In the genomic region with DNA sequence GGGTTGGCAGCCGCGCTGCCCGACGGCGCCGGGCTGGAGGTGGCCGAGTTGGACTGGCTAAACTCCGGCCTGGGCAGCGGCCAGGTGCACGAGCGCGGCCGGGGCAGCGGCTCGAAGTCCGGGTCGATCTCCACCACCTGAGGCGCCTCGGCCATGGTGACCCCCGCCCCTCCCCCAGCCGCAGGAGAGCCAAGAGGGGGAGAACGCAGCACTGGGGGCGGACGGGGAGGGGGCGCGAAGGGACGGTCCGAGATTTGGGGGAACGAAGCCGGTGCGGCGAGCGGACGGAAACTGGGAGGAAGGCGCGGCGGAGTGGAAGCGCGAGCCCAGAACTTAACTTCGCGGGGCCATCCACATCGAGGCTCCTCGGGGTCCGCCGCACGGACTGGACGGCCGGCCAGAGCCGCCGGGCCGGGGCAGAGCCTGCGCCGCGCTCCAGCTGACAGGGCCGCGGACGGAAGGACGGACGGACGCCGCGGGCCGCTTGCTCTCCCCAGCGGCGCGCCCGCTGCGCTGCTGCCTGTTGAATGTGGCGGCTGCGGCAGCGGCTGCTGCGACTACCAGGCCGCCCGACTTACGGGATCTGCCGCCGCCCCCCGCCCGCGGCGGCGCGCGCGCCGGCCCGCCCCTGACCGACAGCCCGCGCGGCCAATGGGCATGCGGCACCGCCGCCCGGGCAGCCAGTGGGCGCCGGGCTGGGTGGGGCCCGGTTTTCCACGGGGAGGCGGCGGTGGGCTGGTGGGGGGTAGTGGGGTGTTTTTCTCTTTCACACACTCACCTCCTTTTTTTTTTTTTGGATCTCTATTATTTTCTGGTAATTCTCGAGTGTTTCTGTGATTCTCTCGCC, we compare ENCODE assay signal across 8 cellular contexts. TPM values are rescaled to one million over a fixed set of nuclear protein-coding genes. Genes with fewer than 3 reads are reported as not detected.
DNase-seq lines count a peak whose midpoint lies in the region; ATAC-seq and TF ChIP-seq lines count a peak whose summit lies in the region.

A gene (minus strand): TSS at position 584 of the 847 bp plus-strand sequence. CDS start 429 bp downstream, at position 155.

- H4K20me1 ChIP-seq in DOHH2 (ENCODE audit: control insufficient read depth, insufficient read depth, low read depth, low read length), result peaks cover 11% of the 10 kb centered on the region

- no peaks in the 10 kb centered on the region for H3K27me3 ChIP-seq in DOHH2 (ENCODE audit: control insufficient read depth, low read length)
- H3K27me3 ChIP-seq in SJSA1 (replicated peaks), result no peaks in the 10 kb centered on the region
- peaks cover 0 to 25% (median 6%) of the 10 kb centered on the region in 3 experiments for H3K27me3 ChIP-seq in neuronal stem cell (ENCODE audit: control insufficient read depth in 3 of 3, insufficient read depth in 3 of 3, low read depth in 1 of 3, low read length in 3 of 3)
- no peaks in the 10 kb centered on the region for H3K27me3 ChIP-seq in subcutaneous abdominal adipose tissue (ENCODE audit: control insufficient read depth in 5 of 5, insufficient read depth in 4 of 5, low read length in 5 of 5)

- peak; percentile 49 for ATAC-seq in GM21576 (IDR thresholded peaks at IDR 0.05; ENCODE audit: unreplicated experiment)

- peak; percentile 66 for DNase-seq in Jurkat, Clone E6-1 (ENCODE audit: low read depth, low spot score)
- DNase-seq in SJSA1 (ENCODE audit: low read depth in 1 of 2, low spot score in 2 of 2), result peak; percentile 69 to 77
- DNase-seq in activated naive CD4-positive, alpha-beta T cell (lab: John Stamatoyannopoulos, UW), result peak; percentile 65 to 93 (median 76)
- DNase-seq in foreskin melanocyte, result peak; percentile 75
- peak; percentile 79 for DNase-seq in neuronal stem cell (ENCODE audit: low spot score)

- peaks cover 4% of the 10 kb centered on the region for H3K79me1 ChIP-seq in neuronal stem cell (ENCODE audit: low read depth, low read length)

- H3K27ac ChIP-seq in DOHH2 (ENCODE audit: low read depth, low read length) (peak within 1 kb of the TSS; percentile 85), SJSA1 (peak within 1 kb of the TSS; percentile 52), neuronal stem cell (replicated peaks; ENCODE audit: low read length) (no peak within 1 kb of the TSS), subcutaneous abdominal adipose tissue (ENCODE audit: low read depth, low read length) (peak within 1 kb of the TSS; percentile 96)

- H3K36me3 ChIP-seq in DOHH2 (ENCODE audit: control insufficient read depth, low read length) (peaks cover 45% of the 10 kb centered on the region), SJSA1 (peaks cover 8% of the 10 kb centered on the region), neuronal stem cell (replicated peaks in 1 of 2; ENCODE audit: control insufficient read depth in 2 of 2, insufficient read depth in 2 of 2, low read length in 2 of 2) (no peaks in the 10 kb centered on the region), subcutaneous abdominal adipose tissue (ENCODE audit: control insufficient read depth in 5 of 5, insufficient read depth in 5 of 5, low read length in 5 of 5) (no peaks in the 10 kb centered on the region)

- no peak for TF ChIP-seq CTCF in DOHH2 (IDR thresholded peaks at IDR 0.05; ENCODE audit: low read depth, low read length, poor library complexity, severe bottlenecking)

- peak within 1 kb of the TSS; percentile 97 for H3K4me2 ChIP-seq in DOHH2 (ENCODE audit: low read length)
- H3K4me2 ChIP-seq in neuronal stem cell (ENCODE audit: insufficient read depth, low read length, poor library complexity, severe bottlenecking), result peak within 1 kb of the TSS; percentile 97

- H2BK120ac ChIP-seq in neuronal stem cell (ENCODE audit: low read depth, low read length), result no peak within 1 kb of the TSS

- no peaks in the 10 kb centered on the region for H3K9me2 ChIP-seq in DOHH2 (replicated peaks; ENCODE audit: control insufficient read depth, low read length)

- H3K23ac ChIP-seq in neuronal stem cell (ENCODE audit: low read depth, low read length, poor library complexity), result peak within 1 kb of the TSS; percentile 89

- peaks cover 13% of the 10 kb centered on the region; the same call in 1 of the 2 replicates for H3F3A ChIP-seq in DOHH2 (ENCODE audit: control insufficient read depth, insufficient read depth)

- H3K4me1 ChIP-seq in DOHH2 (ENCODE audit: control insufficient read depth, low read length), result peaks cover 53% of the 10 kb centered on the region
- H3K4me1 ChIP-seq in SJSA1 (replicated peaks), result peaks cover 23% of the 10 kb centered on the region
- H3K4me1 ChIP-seq in neuronal stem cell (ENCODE audit: control insufficient read depth in 2 of 2, insufficient read depth in 1 of 2, low read depth in 1 of 2, low read length in 2 of 2), result peaks cover 4 to 20% of the 10 kb centered on the region in 2 donors
- H3K4me1 ChIP-seq in subcutaneous abdominal adipose tissue (ENCODE audit: control insufficient read depth in 5 of 5, insufficient read depth in 5 of 5, low read length in 5 of 5), result peaks cover 2 to 43% (median 34%) of the 10 kb centered on the region in 5 donors

- H2AK5ac ChIP-seq in neuronal stem cell (ENCODE audit: low read depth, low read length), result peak within 1 kb of the TSS; percentile 86

- H4K91ac ChIP-seq in neuronal stem cell (ENCODE audit: low read depth, low read length, poor library complexity), result no peak within 1 kb of the TSS

- peak within 1 kb of the TSS; percentile 58 for H2BK12ac ChIP-seq in neuronal stem cell (ENCODE audit: low read length)

- peak within 1 kb of the TSS; percentile 37 for H3K4ac ChIP-seq in neuronal stem cell (ENCODE audit: low read length)

- peak within 1 kb of the TSS; percentile 98 for H3K14ac ChIP-seq in neuronal stem cell (ENCODE audit: low read length)

- H3K4me3 ChIP-seq in DOHH2 (ENCODE audit: low read length) (peak within 1 kb of the TSS; percentile 91), SJSA1 (peak within 1 kb of the TSS; percentile 94), neuronal stem cell (ENCODE audit: low read length in 2 of 2) (peak within 1 kb of the TSS; percentile 92 to 94), subcutaneous abdominal adipose tissue (ENCODE audit: low read depth in 1 of 5, low read length in 5 of 5) (peak within 1 kb of the TSS; percentile 72 to 99 (median 92))
- H3K4me3 ChIP-seq in Jurkat, Clone E6-1 (ENCODE audit: low read length), result peak within 1 kb of the TSS; percentile 62

- peak within 1 kb of the TSS; percentile 66 for H2BK5ac ChIP-seq in neuronal stem cell (ENCODE audit: low read length)

- H3K79me2 ChIP-seq in DOHH2 (ENCODE audit: control insufficient read depth, low read length), result peaks cover 72% of the 10 kb centered on the region

- peak within 1 kb of the TSS; percentile 89 for H2BK15ac ChIP-seq in neuronal stem cell (ENCODE audit: low read length)

- peak within 1 kb of the TSS; percentile 95 for H3K18ac ChIP-seq in neuronal stem cell (ENCODE audit: low read length)

- H3K9ac ChIP-seq in neuronal stem cell (ENCODE audit: low read depth, low read length, poor library complexity) (peak within 1 kb of the TSS; percentile 93), subcutaneous abdominal adipose tissue (ENCODE audit: low read length in 5 of 5) (peak within 1 kb of the TSS; percentile 81 to 96 (median 92))

- peak within 1 kb of the TSS; percentile 17 for H4K8ac ChIP-seq in neuronal stem cell (ENCODE audit: low read depth, low read length)

- peak within 1 kb of the TSS; percentile 96 for H2AFZ ChIP-seq in neuronal stem cell (ENCODE audit: low read length)

- H3K9me3 ChIP-seq in DOHH2 (ENCODE audit: control insufficient read depth, insufficient read depth, low read length) (no peaks in the 10 kb centered on the region), SJSA1 (replicated peaks) (0 out of 2 replicates have a peak, but pooled peaks cover 5% of the 10 kb centered on the region), neuronal stem cell (replicated peaks in 1 of 2; ENCODE audit: control insufficient read depth in 2 of 2, insufficient read depth in 1 of 2, low read depth in 1 of 2, low read length in 2 of 2) (no peaks in the 10 kb centered on the region), subcutaneous abdominal adipose tissue (ENCODE audit: control insufficient read depth in 5 of 5, low read length in 5 of 5) (no peaks in the 10 kb centered on the region)

- WGBS in neuronal stem cell (ENCODE audit: extremely low coverage in 2 of 2, insufficient read length in 2 of 2, insufficient replicate concordance in 1 of 2), 2 donors, result no CpG with 5 or more reads among the region's 103 CpGs

RNA-seq across cellular contexts. Expression of the gene that starts here (rescaled TPM):
- polyA plus RNA-seq in Jurkat, Clone E6-1 (2012; ENCODE audit: insufficient read depth, insufficient read length), result 2.1 TPM
- total RNA-seq in SJSA1 (2014; rRNA removed; shearing (Covaris generic)), result 3.7 and 4.5 TPM in 2 replicates
- polyA plus RNA-seq in neuronal stem cell (2013, experiment 1 of 2), result 4.0 TPM
- 4.4 TPM for polyA plus RNA-seq in neuronal stem cell (2013, experiment 2 of 2)
